ENCODE assay signal across 8 cellular contexts in genomic region chr10:89296227-89296648, GRCh38. TPM values are rescaled to one million over a fixed set of nuclear protein-coding genes. Genes with fewer than 3 reads are reported as not detected.
DNase-seq lines count a peak whose midpoint lies in the region; ATAC-seq and TF ChIP-seq lines count a peak whose summit lies in the region.

No MANE protein-coding gene starts in this region.

- H3K4me3 ChIP-seq in heart left ventricle (no peak overlapping the region), spleen (peak overlapping the region in 1 of 8 donors; percentile 37)

- H3K9me3 ChIP-seq in heart left ventricle, result peaks cover 0 to 12% (median 0%) of the 10 kb centered on the region in 12 donors
- peaks cover 0 to 14% (median 7%) of the 10 kb centered on the region in 8 donors for H3K9me3 ChIP-seq in spleen

- 69 to 75% (median 72%) methylated on average over 5 of the region's 5 CpGs for WGBS in heart left ventricle, 4 donors
- 25 to 55% (median 39%) methylated on average over 5 of the region's 5 CpGs for WGBS in spleen, 5 donors

- peak; percentile 41 for ATAC-seq in GM21367 (IDR thresholded peaks at IDR 0.05; ENCODE audit: unreplicated experiment)
- peak; percentile 35 to 75 (median 65) for ATAC-seq in heart left ventricle
- ATAC-seq in GM18868 (IDR thresholded peaks at IDR 0.05; ENCODE audit: unreplicated experiment), result no peak
- no peak for ATAC-seq in HG03097 (IDR thresholded peaks at IDR 0.05; ENCODE audit: low FRiP score, unreplicated experiment)
- ATAC-seq in GM21825 (IDR thresholded peaks at IDR 0.05; ENCODE audit: unreplicated experiment), result no peak

- no peaks in the 10 kb centered on the region for H3K36me3 ChIP-seq in heart left ventricle
- H3K36me3 ChIP-seq in spleen, result no peaks in the 10 kb centered on the region

- TF ChIP-seq CTCF in heart left ventricle (IDR thresholded peaks at IDR 0.05) (no peak), spleen (IDR thresholded peaks at IDR 0.05 in 8 of 11, conservative IDR thresholded peaks at IDR 0.05 in 3 of 11) (no peak)

- H3K4me1 ChIP-seq in heart left ventricle, result peaks cover 0 to 42% (median 14%) of the 10 kb centered on the region in 12 donors
- H3K4me1 ChIP-seq in spleen, result peaks cover 13 to 43% (median 30%) of the 10 kb centered on the region in 6 donors

- TF ChIP-seq POLR2A in heart left ventricle (IDR thresholded peaks at IDR 0.05) (no peak), spleen (IDR thresholded peaks at IDR 0.05) (no peak)

- H3K27ac ChIP-seq in heart left ventricle (peak overlapping the region in 10 of 12 donors; percentile 33 to 83 (median 53)), spleen (peak overlapping the region; percentile 60 to 90 (median 82))

- intact Hi-C loops in heart left ventricle (cut with DNase I) (no loop called here), spleen (cut with DNase I; ENCODE audit: low total_unique reads) (no loop called here)

- H3K27me3 ChIP-seq in heart left ventricle (no peaks in the 10 kb centered on the region), spleen (replicated peaks in 1 of 7) (no peaks in the 10 kb centered on the region)

- DNase-seq in SIG-M5 (lab: John Stamatoyannopoulos, UW), result peak; percentile 67
- no peak for DNase-seq in heart left ventricle
- DNase-seq in spleen, result no peak
- no peak for DNase-seq in middle frontal gyrus (ENCODE audit: extremely low spot score, low spot score)

RNA-seq across cellular contexts. Expression of gene IFIT2, which starts 5.6 kb away (rescaled TPM):
- total RNA-seq in heart left ventricle, result 10 to 100 TPM in 3 of 9 donors, 1 to 10 TPM in 6; 2.3 to 30.2 (median 5.3) TPM
- 1 to 10 TPM; 2.1 to 2.8 TPM for polyA plus RNA-seq in heart left ventricle
- total RNA-seq in spleen, result 10 to 100 TPM; 12.8 to 22.2 (median 18.2) TPM
- 10 to 100 TPM in 1 of 3 donors, 1 to 10 TPM in 2; 6.1 to 11.4 (median 7.0) TPM for polyA plus RNA-seq in spleen

RNA-seq across cellular contexts. Expression of gene IFIT3, which starts 31.6 kb away (rescaled TPM):
- total RNA-seq in heart left ventricle (100 to 1,000 TPM in 1 of 9 donors, 10 to 100 TPM in 4, 1 to 10 TPM in 4; 4.4 to 107 (median 12.1) TPM), spleen (10 to 100 TPM; 19.1 to 44.5 (median 24.7) TPM)
- polyA plus RNA-seq in heart left ventricle (1 to 10 TPM; 4.6 to 5.0 TPM), spleen (10 to 100 TPM in 2 of 3 donors, 1 to 10 TPM in 1; 7.7 to 29.9 (median 10.4) TPM)

RNA-seq across cellular contexts. Expression of gene LIPA, which starts 44.7 kb away (rescaled TPM):
- total RNA-seq in heart left ventricle (100 to 1,000 TPM in 1 of 9 donors, 10 to 100 TPM in 8; 13.6 to 127 (median 18.8) TPM), spleen (100 to 1,000 TPM; 216 to 828 (median 424) TPM)
- polyA plus RNA-seq in heart left ventricle (10 to 100 TPM in 1 of 2 donors, 1 to 10 TPM in 1; 4.8 to 22.1 TPM), spleen (10 to 100 TPM; 28.6 to 75.0 (median 58.6) TPM)

Comparison
In these comparisons a context has a peak if more than half of its experiments do, and no peak if none do; other contexts are left out.
1. ATAC-seq: peak in GM21367 (single experiment) and heart left ventricle (4 of 4); none in GM18868 (single experiment), HG03097 (single experiment) and GM21825 (single experiment).